ENCODE assay signal across 25 cellular contexts in the genomic region with DNA sequence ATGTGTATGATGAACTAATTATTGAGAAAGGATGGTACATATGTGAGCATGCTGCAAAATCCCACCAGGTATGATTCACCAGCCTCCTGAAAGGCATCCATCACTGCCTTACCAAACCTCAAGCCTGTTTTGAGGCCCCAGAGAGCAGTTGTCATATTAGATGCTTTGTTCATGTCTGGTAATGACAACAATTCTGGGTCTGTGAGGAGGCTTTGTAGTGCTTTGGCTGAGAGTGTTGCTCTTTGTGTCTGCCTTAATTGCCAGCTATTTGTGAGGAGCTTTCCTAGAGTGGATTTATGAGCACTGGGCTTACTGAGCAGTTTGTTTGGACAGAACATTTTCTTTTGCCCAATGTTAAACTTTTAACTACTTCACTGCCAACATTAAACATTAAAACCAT.
"Had no signal": no experiment of that assay in that cellular context is flagged by ENCODE, and none has a peak within 500 bp of the region (broad histone marks: within the 10 kb centered on the region; RNA-seq: fewer than 3 reads in every experiment).

No MANE protein-coding gene starts in this region.

- H3K4me3 ChIP-seq: dorsolateral prefrontal cortex, gastrocnemius medialis, lung, pancreas, prostate gland, right lobe of liver, skin epidermis, thoracic aorta, transverse colon had no signal

- H3K4me1 ChIP-seq: gastrocnemius medialis, pancreas, prostate gland, right lobe of liver, transverse colon had no signal

- H3K9me3 ChIP-seq: pancreas, prostate gland, thoracic aorta, transverse colon had no signal

- H3K36me3 ChIP-seq: gastrocnemius medialis, pancreas, prostate gland, right lobe of liver, thoracic aorta, transverse colon had no signal

- ATAC-seq: esophagus mucosa; gastrocnemius medialis; left colon; left ventricle myocardium superior; natural killer cell; pancreas; right lobe of liver; stimulated activated naive B cell treated with anti-CD40 and anti-IgM and Interleukin-4, amounts not matched to agents 10 μg/mL and 1 μg/mL and 100 μg/mL, for 72 hours; stimulated activated naive CD8-positive, alpha-beta T cell treated with anti-CD3 and anti-CD28 coated beads, Interleukin-15, amount 100 ng/mL, for 72 hours had no signal

- H3K9me3 Mint-ChIP-seq: natural killer cell had no signal

- H3K27me3 ChIP-seq: gastrocnemius medialis, pancreas, right lobe of liver, transverse colon had no signal

- H3K27ac Mint-ChIP-seq: immature natural killer cell; natural killer cell; stimulated activated naive B cell treated with anti-CD40 and anti-IgM and Interleukin-4, amounts not matched to agents 10 μg/mL and 1 μg/mL and 100 μg/mL, for 72 hours; stimulated activated naive CD8-positive, alpha-beta T cell treated with anti-CD3 and anti-CD28 coated beads, Interleukin-15, amount 100 ng/mL, for 72 hours had no signal

- H3K4me3 Mint-ChIP-seq: immature natural killer cell; natural killer cell; stimulated activated naive B cell treated with anti-CD40 and anti-IgM and Interleukin-4, amounts not matched to agents 10 μg/mL and 1 μg/mL and 100 μg/mL, for 72 hours; stimulated activated naive CD8-positive, alpha-beta T cell treated with anti-CD3 and anti-CD28 coated beads, Interleukin-15, amount 100 ng/mL, for 72 hours had no signal

- H3K27ac ChIP-seq: gastrocnemius medialis, pancreas, prostate gland, right lobe of liver, skin epidermis, thoracic aorta, transverse colon had no signal

- H3K36me3 Mint-ChIP-seq: natural killer cell; stimulated activated naive B cell treated with anti-CD40 and anti-IgM and Interleukin-4, amounts not matched to agents 10 μg/mL and 1 μg/mL and 100 μg/mL, for 72 hours had no signal

- DNase-seq: central memory CD4-positive, alpha-beta T cell; cortex of kidney; effector CD8-positive, alpha-beta T cell; gastrocnemius medialis; glutamatergic neuron; immature natural killer cell; left colon; left ventricle myocardium superior; mesendoderm; natural killer cell; occipital lobe; pancreas; retina; right lobe of liver; stimulated activated CD4-positive, alpha-beta T cell treated with anti-CD3 and anti-CD28 coated beads, Interleukin-2, amount 100 ng/mL, for 24 hours; stimulated activated CD4-positive, alpha-beta T cell treated with anti-CD3 and anti-CD28 coated beads, Interleukin-4, amount 100 ng/mL, for 4 hours; stimulated activated naive B cell treated with anti-CD40 and anti-IgM and Interleukin-4, amounts not matched to agents 10 μg/mL and 1 μg/mL and 100 μg/mL, for 72 hours; stimulated activated naive CD8-positive, alpha-beta T cell treated with anti-CD3 and anti-CD28 coated beads, Interleukin-15, amount 100 ng/mL, for 72 hours; transverse colon had no signal

- H3K4me1 Mint-ChIP-seq: immature natural killer cell; natural killer cell; stimulated activated naive B cell treated with anti-CD40 and anti-IgM and Interleukin-4, amounts not matched to agents 10 μg/mL and 1 μg/mL and 100 μg/mL, for 72 hours; stimulated activated naive CD8-positive, alpha-beta T cell treated with anti-CD3 and anti-CD28 coated beads, Interleukin-15, amount 100 ng/mL, for 72 hours had no signal
